In genomic region chr20:5767493-5768098, GRCh38 we compare ENCODE assay signal across 27 cellular contexts. TPM values are rescaled to one million over a fixed set of nuclear protein-coding genes. Genes with fewer than 3 reads are reported as not detected.
DNase-seq lines count a peak whose midpoint lies in the region; FAIRE-seq and TF ChIP-seq lines count a peak whose summit lies in the region.
"Had no signal": no experiment of that assay in that cellular context is flagged by ENCODE, and none has a peak within 500 bp of the region (broad histone marks: within the 10 kb centered on the region; RNA-seq: fewer than 3 reads in every experiment).

No MANE protein-coding gene starts in this region.

- H3K36me3 ChIP-seq in OCI-LY1 (ENCODE audit: insufficient read depth, low read length): peaks cover 15% of the 10 kb centered on the region
- no peaks in the 10 kb centered on the region for H3K36me3 ChIP-seq in transverse colon
- H3K36me3 ChIP-seq: neural progenitor cell, thyroid gland had no signal

- in situ Hi-C loops in transverse colon (cut with MboI; ENCODE audit: low pct_ligation_motif_present in 1 of 4, low pct_unique_long_range_greater_than_20kb in 1 of 4, low sequenced_read_pairs in 3 of 4): no loop called here

- no peaks in the 10 kb centered on the region for H3K27me3 ChIP-seq in OCI-LY1 (ENCODE audit: insufficient read depth, low read length)
- H3K27me3 ChIP-seq in transverse colon: no peaks in the 10 kb centered on the region
- H3K27me3 ChIP-seq: foreskin keratinocyte, hepatocyte, neural progenitor cell, thyroid gland had no signal

- no peak for TF ChIP-seq POLR2A in GM12891 (IDR thresholded peaks at IDR 0.05; ENCODE audit: low read depth, low read length)
- TF ChIP-seq POLR2A in transverse colon (IDR thresholded peaks at IDR 0.05): no peak

- no peaks in the 10 kb centered on the region for H3K9me2 ChIP-seq in OCI-LY1 (ENCODE audit: low read depth, low read length)

- WGBS in transverse colon (ENCODE audit: low coverage in 1 of 2), 2 donors: 90 to 92% methylated on average over 8 to 9 of the region's 9 CpGs

- H3K9me3 ChIP-seq in OCI-LY1 (ENCODE audit: low read length) (no peaks in the 10 kb centered on the region), transverse colon (no peaks in the 10 kb centered on the region)
- H3K9me3 ChIP-seq: thyroid gland had no signal

- H3K27ac ChIP-seq in OCI-LY1 (ENCODE audit: low read depth, low read length, poor library complexity, severe bottlenecking): peak overlapping the region; percentile 89
- no peak overlapping the region for H3K27ac ChIP-seq in transverse colon
- H3K27ac ChIP-seq: 22Rv1, foreskin keratinocyte, GM23248, hepatocyte, neural progenitor cell, thyroid gland had no signal

- no peak overlapping the region; the same call in 1 of the 2 replicates for H3K9ac ChIP-seq in OCI-LY1 (ENCODE audit: low read length)
- H3K9ac ChIP-seq: GM23248, neural progenitor cell had no signal

- no peak for TF ChIP-seq EP300 in transverse colon (IDR thresholded peaks at IDR 0.05; ENCODE audit: low read depth)

- TF ChIP-seq CTCF in OCI-LY1 (IDR thresholded peaks at IDR 0.05; ENCODE audit: low read length) (no peak), transverse colon (IDR thresholded peaks at IDR 0.05) (no peak)

- no peak overlapping the region; the same call in 1 of the 2 replicates for H3K4me2 ChIP-seq in OCI-LY1 (ENCODE audit: low read length)
- H3K4me2 ChIP-seq: hepatocyte, neural progenitor cell, smooth muscle cell had no signal

- FAIRE-seq in GM12891 (lab: Jason Lieb, UNC): peak; percentile 54
- FAIRE-seq: GM12892 had no signal

- no peaks in the 10 kb centered on the region for H4K20me1 ChIP-seq in OCI-LY1 (ENCODE audit: insufficient read depth, low read length)

- H3K4me3 ChIP-seq in OCI-LY1 (ENCODE audit: low read depth, low read length, poor library complexity, severe bottlenecking) (no peak overlapping the region), transverse colon (no peak overlapping the region)
- H3K4me3 ChIP-seq: GM23248, hepatocyte, neural progenitor cell, smooth muscle cell, thyroid gland had no signal

- H3F3A ChIP-seq in OCI-LY1 (ENCODE audit: insufficient read depth, low read length): peaks cover 11% of the 10 kb centered on the region; the same call in 1 of the 2 replicates

- H3K4me1 ChIP-seq in OCI-LY1 (ENCODE audit: insufficient read depth, low read length, severe bottlenecking) (peaks cover 86% of the 10 kb centered on the region), transverse colon (no peaks in the 10 kb centered on the region)
- H3K4me1 ChIP-seq: foreskin keratinocyte, thyroid gland had no signal

- DNase-seq in DMS53 (lab: John Stamatoyannopoulos, UW) (peak; percentile 31), DMS53 treated with DMSO at 0.1 percent for 48 hours (lab: John Stamatoyannopoulos, UW; ENCODE audit: unreplicated experiment) (no peak), GM12891 (ENCODE audit: insufficient read length, low spot score) (no peak), myocyte (ENCODE audit: low read depth) (peak; percentile 96), NCI-H446 treated with DMSO at 0.1 percent for 48 hours (lab: John Stamatoyannopoulos, UW) (no peak), transverse colon (no peak), cerebellar cortex (ENCODE audit: low spot score) (no peak)
- DNase-seq: activated CD4-positive, alpha-beta T cell treated with anti-CD3 and anti-CD28 coated beads, Interleukin-2, amount 10 ng/mL, durations not matched to agents 24 days and 14 days; activated CD8-positive, alpha-beta memory T cell treated with anti-CD3 and anti-CD28 coated beads, Interleukin-2, amount 10 ng/mL, durations not matched to agents 7 days and 5 days; AML-193; cerebellar nuclear complex; DMS79 treated with DMSO at 0.1 percent for 48 hours; foreskin keratinocyte; GM23248; immature natural killer cell; Karpas-422; NCI-H2081; PC-3; stimulated activated CD4-positive, alpha-beta T cell treated with anti-CD3 and anti-CD28 coated beads, Interleukin-2, amount 100 ng/mL, for 48 hours; stimulated activated naive CD8-positive, alpha-beta T cell treated with anti-CD3 and anti-CD28 coated beads, Interleukin-15, Interleukin-2, amounts not matched to agents 100 U/mL and 50 U/mL, for 24 hours; thyroid gland had no signal

- H3K79me2 ChIP-seq in OCI-LY1 (ENCODE audit: insufficient read depth, low read length): peaks cover 9% of the 10 kb centered on the region; the same call in 1 of the 2 replicates
- H3K79me2 ChIP-seq: hepatocyte had no signal

- H2AFZ ChIP-seq in OCI-LY1 (ENCODE audit: low read length): no peak overlapping the region
- H2AFZ ChIP-seq: GM23248, hepatocyte, neural progenitor cell had no signal

- intact Hi-C loops in transverse colon (cut with DNase I; ENCODE audit: low total_unique reads): no loop called here

TF ChIP-seq in GM12891, 5 proteins besides CTCF, POLR2A, EP300 and RAD21:
- no peak for TF ChIP-seq POLR2AphosphoS5 (IDR thresholded peaks at IDR 0.05; ENCODE audit: low read depth, low read length)
- no peak for TF ChIP-seq PAX5 (IDR thresholded peaks at IDR 0.05; ENCODE audit: insufficient read depth, low read length, severe bottlenecking)
- no peak for TF ChIP-seq POU2F2 (IDR thresholded peaks at IDR 0.05; ENCODE audit: low read depth, low read length)
- no peak for TF ChIP-seq SPI1 (IDR thresholded peaks at IDR 0.05; ENCODE audit: low read depth, low read length)
- no peak for TF ChIP-seq TAF1 (IDR thresholded peaks at IDR 0.05; ENCODE audit: low read depth, low read length)

RNA-seq across cellular contexts. Expression of gene SHLD1, which starts 17.4 kb away (rescaled TPM):
- polyA plus RNA-seq in GM12891 (2012; ENCODE audit: low read depth, missing spikeins): 10.9 TPM
- total RNA-seq in myocyte (4.5 and 6.6 TPM in 2 replicates), transverse colon (10 to 100 TPM in 1 of 4 donors, 1 to 10 TPM in 2, not detected in 1; 3.0 to 43.8 (median 6.8) TPM)
- polyA plus RNA-seq in myocyte (2012): 5.4 TPM

Comparison
In these comparisons a context has a peak if more than half of its experiments do, and no peak if none do; other contexts are left out.
1. DNase-seq: peak in DMS53 (single experiment) and myocyte (single experiment); none in DMS53 treated with DMSO at 0.1 percent for 48 hours (single experiment), GM12891 (single experiment), NCI-H446 treated with DMSO at 0.1 percent for 48 hours (single experiment), transverse colon (single experiment) and cerebellar cortex (single experiment).